ENCODE assay signal across 1 cellular context in genomic region chr2:28754321-28754720, GRCh38.
TF ChIP-seq lines count a peak whose summit lies in the region.

No MANE protein-coding gene starts in this region.

TF ChIP-seq in GM12878, 131 proteins besides CTCF, POLR2A, EP300 and RAD21:
- TF ChIP-seq ZNF274 (IDR thresholded peaks at IDR 0.05; ENCODE audit: insufficient read depth, insufficient read length) = no peak
- no peak for TF ChIP-seq MTA3 (IDR thresholded peaks at IDR 0.05; ENCODE audit: borderline replicate concordance, low read length)
- TF ChIP-seq TBL1XR1 (IDR thresholded peaks at IDR 0.05; ENCODE audit: low read depth, low read length) = no peak
- no peak for TF ChIP-seq TARDBP (IDR thresholded peaks at IDR 0.05; ENCODE audit: borderline replicate concordance)
- no peak for TF ChIP-seq FOXM1 (IDR thresholded peaks at IDR 0.05; ENCODE audit: low read depth, low read length)
- TF ChIP-seq KDM1A (IDR thresholded peaks at IDR 0.05; ENCODE audit: borderline replicate concordance) = no peak
TF ChIP-seq in GM12878: peak in this region for 0.
